Comparison of ENCODE assay signal across 40 cellular contexts in genomic region chr6:20071998-20072397, GRCh38.
"Had no signal": no experiment of that assay in that cellular context is flagged by ENCODE, and none has a peak within 500 bp of the region (broad histone marks: within the 10 kb centered on the region; RNA-seq: fewer than 3 reads in every experiment).

No MANE protein-coding gene starts in this region.

- H3K4me1 ChIP-seq: adrenal gland, ascending aorta, body of pancreas, breast epithelium had no signal

- H3K27ac ChIP-seq: adrenal gland, ascending aorta, body of pancreas, brain microvascular endothelial cell, breast epithelium, cardiac muscle cell had no signal

- H3K9me3 Mint-ChIP-seq: central memory CD8-positive, alpha-beta T cell had no signal

- H3K36me3 ChIP-seq: adrenal gland, ascending aorta, brain microvascular endothelial cell, breast epithelium, cardiac muscle cell had no signal

- FAIRE-seq: astrocyte, bronchial epithelial cell had no signal

- H3K27ac Mint-ChIP-seq: activated naive CD4-positive, alpha-beta T cell treated with anti-CD3 and anti-CD28 coated beads for 36 hours; activated naive CD4-positive, alpha-beta T cell treated with anti-CD3 and anti-CD28 coated beads, Interleukin-2, amount 10 ng/mL, durations not matched to agents 7 days and 5 days; activated naive CD4-positive, alpha-beta T cell treated with anti-CD3 and anti-CD28 coated beads, Interleukin-2, amount 50 U/mL, for 24 hours; activated naive CD4-positive, alpha-beta T cell treated with anti-CD3 and anti-CD28 coated beads, Interleukin-2, amount 50 U/mL, for 72 hours; activated naive CD8-positive, alpha-beta T cell; activated naive CD8-positive, alpha-beta T cell treated with anti-CD3 and anti-CD28 coated beads for 36 hours; activated naive CD8-positive, alpha-beta T cell treated with anti-CD3 and anti-CD28 coated beads, Interleukin-2, amount 10 ng/mL, durations not matched to agents 7 days and 5 days; activated naive CD8-positive, alpha-beta T cell treated with anti-CD3 and anti-CD28 coated beads, Interleukin-2, amount 50 U/mL, for 24 hours; activated T-cell treated with anti-CD3 and anti-CD28 coated beads, Interleukin-2, amount 50 U/mL, for 24 hours; activated T-cell treated with anti-CD3 and anti-CD28 coated beads, Interleukin-2, amount 50 U/mL, for 72 hours; activated T-helper 1 cell treated with anti-CD3 and anti-CD28 coated beads, Interleukin-12 subunit alpha, Interleukin-12 subunit beta, Interleukin-2, Interleukin-4 antibody, amounts not matched to agents 30 ng/mL and 10 ng/mL and 1 ng/mL, durations not matched to agents 14 hours and 24 hours and 36 hours; activated T-helper 17 cell treated with anti-CD3 and anti-CD28 coated beads, Interleukin-2, amount 50 U/mL, for 72 hours; activated T-helper 2 cell treated with anti-CD3 and anti-CD28 coated beads, Interferon-gamma antibody, Interleukin-2, Interleukin-4, amounts not matched to agents 10 μg/mL and 5 μg/mL and 100 μg/mL, durations not matched to agents 14 hours and 24 hours and 36 hours; brain had no signal

- H3K9me3 ChIP-seq: adrenal gland had no signal

- H3K36me3 Mint-ChIP-seq: activated naive CD4-positive, alpha-beta T cell treated with anti-CD3 and anti-CD28 coated beads, Interleukin-2, amount 10 ng/mL, durations not matched to agents 7 days and 5 days; activated naive CD8-positive, alpha-beta T cell; activated naive CD8-positive, alpha-beta T cell treated with anti-CD3 and anti-CD28 coated beads for 36 hours; activated naive CD8-positive, alpha-beta T cell treated with anti-CD3 and anti-CD28 coated beads, Interleukin-2, amount 10 ng/mL, durations not matched to agents 7 days and 5 days; brain had no signal

- ATAC-seq: activated naive CD4-positive, alpha-beta T cell treated with anti-CD3 and anti-CD28 coated beads, Interleukin-2, amount 50 U/mL, for 72 hours; activated naive CD8-positive, alpha-beta T cell treated with anti-CD3 and anti-CD28 coated beads, Interleukin-2, amount 50 U/mL, for 24 hours; activated T-cell treated with anti-CD3 and anti-CD28 coated beads, Interleukin-2, amount 50 U/mL, for 4 hours; activated T-cell treated with anti-CD3 and anti-CD28 coated beads, Interleukin-2, amount 50 U/mL, for 72 hours; activated T-helper 17 cell treated with anti-CD3 and anti-CD28 coated beads, Interleukin-2, amount 50 U/mL, for 72 hours; body of pancreas had no signal

- H3K27me3 Mint-ChIP-seq: activated T-helper 17 cell treated with anti-CD3 and anti-CD28 coated beads, Interleukin-2, amount 50 U/mL, for 72 hours had no signal

- H3K27me3 ChIP-seq: adrenal gland, ascending aorta, body of pancreas, brain microvascular endothelial cell, breast epithelium, cardiac muscle cell had no signal

- H3K4me3 ChIP-seq: adrenal gland, ascending aorta, body of pancreas, breast epithelium, cardiac muscle cell had no signal

- H3K4me1 Mint-ChIP-seq: activated naive CD4-positive, alpha-beta T cell treated with anti-CD3 and anti-CD28 coated beads, Interleukin-2, amount 10 ng/mL, durations not matched to agents 7 days and 5 days; activated naive CD4-positive, alpha-beta T cell treated with anti-CD3 and anti-CD28 coated beads, Interleukin-2, amount 50 U/mL, for 24 hours; activated naive CD8-positive, alpha-beta T cell treated with anti-CD3 and anti-CD28 coated beads for 36 hours; activated naive CD8-positive, alpha-beta T cell treated with anti-CD3 and anti-CD28 coated beads, Interleukin-2, amount 10 ng/mL, durations not matched to agents 7 days and 5 days; activated naive CD8-positive, alpha-beta T cell treated with anti-CD3 and anti-CD28 coated beads, Interleukin-2, amount 50 U/mL, for 24 hours; activated T-helper 17 cell treated with anti-CD3 and anti-CD28 coated beads, Interleukin-2, amount 50 U/mL, for 72 hours; central memory CD8-positive, alpha-beta T cell had no signal

- DNase-seq: activated effector memory CD4-positive, alpha-beta T cell treated with anti-CD3 and anti-CD28 coated beads, Interleukin-2, amount 50 U/mL, for 16 hours; activated effector memory CD4-positive, alpha-beta T cell treated with Interleukin-2 at 50 U/mL for 16 hours; activated gamma-delta T cell; activated gamma-delta T cell treated with Interleukin-2 at 50 U/mL for 16 hours; activated naive CD4-positive, alpha-beta T cell; activated naive CD4-positive, alpha-beta T cell treated with anti-CD3 and anti-CD28 coated beads for 36 hours; activated naive CD4-positive, alpha-beta T cell treated with anti-CD3 and anti-CD28 coated beads, Interleukin-2, amount 10 ng/mL, durations not matched to agents 7 days and 5 days; activated naive CD4-positive, alpha-beta T cell treated with anti-CD3 and anti-CD28 coated beads, Interleukin-2, amount 50 U/mL, for 16 hours; activated naive CD4-positive, alpha-beta T cell treated with Interleukin-2 at 50 U/mL for 16 hours; activated naive CD8-positive, alpha-beta T cell treated with anti-CD3 and anti-CD28 coated beads for 36 hours; activated naive CD8-positive, alpha-beta T cell treated with anti-CD3 and anti-CD28 coated beads, Interleukin-2, amount 10 ng/mL, durations not matched to agents 7 days and 5 days; activated naive CD8-positive, alpha-beta T cell treated with anti-CD3 and anti-CD28 coated beads, Interleukin-2, amount 50 U/mL, for 24 hours; activated T-cell treated with anti-CD3 and anti-CD28 coated beads, Interleukin-2, amount 50 U/mL, for 1 hour; activated T-cell treated with anti-CD3 and anti-CD28 coated beads, Interleukin-2, amount 50 U/mL, for 24 hours; activated T-cell treated with anti-CD3 and anti-CD28 coated beads, Interleukin-2, amount 50 U/mL, for 4 hours; activated T-cell treated with anti-CD3 and anti-CD28 coated beads, Interleukin-2, amount 50 U/mL, for 48 hours; activated T-cell treated with anti-CD3 and anti-CD28 coated beads, Interleukin-2, amount 50 U/mL, for 72 hours; adrenal gland; amniotic stem cell; amygdala; anterior cingulate cortex; aorta; body of pancreas; brain microvascular endothelial cell; caudate nucleus; central memory CD4-positive, alpha-beta T cell; cerebellar nuclear complex had no signal

- H3K4me3 Mint-ChIP-seq: activated naive CD4-positive, alpha-beta T cell treated with anti-CD3 and anti-CD28 coated beads for 36 hours; activated naive CD4-positive, alpha-beta T cell treated with anti-CD3 and anti-CD28 coated beads, Interleukin-2, amount 10 ng/mL, durations not matched to agents 7 days and 5 days; activated naive CD4-positive, alpha-beta T cell treated with anti-CD3 and anti-CD28 coated beads, Interleukin-2, amount 50 U/mL, for 24 hours; activated naive CD8-positive, alpha-beta T cell; activated naive CD8-positive, alpha-beta T cell treated with anti-CD3 and anti-CD28 coated beads for 36 hours; activated naive CD8-positive, alpha-beta T cell treated with anti-CD3 and anti-CD28 coated beads, Interleukin-2, amount 10 ng/mL, durations not matched to agents 7 days and 5 days; activated naive CD8-positive, alpha-beta T cell treated with anti-CD3 and anti-CD28 coated beads, Interleukin-2, amount 50 U/mL, for 24 hours; activated T-cell treated with anti-CD3 and anti-CD28 coated beads, Interleukin-2, amount 50 U/mL, for 24 hours; activated T-cell treated with anti-CD3 and anti-CD28 coated beads, Interleukin-2, amount 50 U/mL, for 4 hours; activated T-cell treated with anti-CD3 and anti-CD28 coated beads, Interleukin-2, amount 50 U/mL, for 72 hours; activated T-helper 1 cell treated with anti-CD3 and anti-CD28 coated beads, Interleukin-12 subunit alpha, Interleukin-12 subunit beta, Interleukin-2, Interleukin-4 antibody, amounts not matched to agents 30 ng/mL and 10 ng/mL and 1 ng/mL, durations not matched to agents 14 hours and 24 hours and 36 hours; activated T-helper 17 cell treated with anti-CD3 and anti-CD28 coated beads, Interleukin-2, amount 50 U/mL, for 72 hours; brain; central memory CD8-positive, alpha-beta T cell had no signal
